8 cellular contexts compared by ENCODE assay signal in genomic region chr19:45485301-45486077, GRCh38. TPM values are rescaled to one million over a fixed set of nuclear protein-coding genes. Genes with fewer than 3 reads are reported as not detected.
A peak's percentile ranks its signal among the peaks of the same experiment; 100 is the strongest.
DNase-seq lines count a peak whose midpoint lies in the region; ATAC-seq and TF ChIP-seq lines count a peak whose summit lies in the region.

No MANE protein-coding gene starts in this region.

- intact Hi-C loops in right cardiac atrium (cut with DNase I): no loop called here
- intact Hi-C loops in aorta (cut with DNase I): no loop called here

- H3K4me1 ChIP-seq in right cardiac atrium (ENCODE audit: control insufficient read depth, insufficient read depth, low read length): no peaks in the 10 kb centered on the region
- no peaks in the 10 kb centered on the region for H3K4me1 ChIP-seq in rectal smooth muscle tissue (ENCODE audit: control insufficient read depth, insufficient read depth, low read length)
- H3K4me1 ChIP-seq in aorta (ENCODE audit: control insufficient read depth in 1 of 2, insufficient read depth in 2 of 2, low read length in 2 of 2): no peaks in the 10 kb centered on the region

- H3K4me3 Mint-ChIP-seq in T-helper 17 cell: peak overlapping the region; percentile 90

- peak overlapping the region; percentile 69 for H3K27ac Mint-ChIP-seq in T-helper 17 cell

- no peaks in the 10 kb centered on the region for H3K27me3 ChIP-seq in right cardiac atrium (ENCODE audit: control insufficient read depth, insufficient read depth)
- no peaks in the 10 kb centered on the region for H3K27me3 ChIP-seq in rectal smooth muscle tissue (ENCODE audit: control insufficient read depth, insufficient read depth, low read length)
- no peaks in the 10 kb centered on the region for H3K27me3 ChIP-seq in aorta (ENCODE audit: control insufficient read depth in 1 of 2, insufficient read depth in 2 of 2, low read length in 1 of 2)

- in situ Hi-C loops in GM13977 (cut with MboI; ENCODE audit: low pct_unique_long_range_greater_than_20kb, low sequenced_read_pairs, unreplicated experiment): no loop called here

- peaks cover 7% of the 10 kb centered on the region for H3K4me1 Mint-ChIP-seq in T-helper 17 cell

- H3K9ac ChIP-seq in rectal smooth muscle tissue (ENCODE audit: low read length): no peak overlapping the region

- no peaks in the 10 kb centered on the region for H3K36me3 ChIP-seq in rectal smooth muscle tissue (ENCODE audit: control insufficient read depth, insufficient read depth, low read length)
- H3K36me3 ChIP-seq in aorta (ENCODE audit: control insufficient read depth in 1 of 2, insufficient read depth in 2 of 2, low read length in 1 of 2): no peaks in the 10 kb centered on the region

- H3K9me3 ChIP-seq in T-helper 17 cell (ENCODE audit: control insufficient read depth, low read length, poor library complexity, severe bottlenecking): no peaks in the 10 kb centered on the region
- no peaks in the 10 kb centered on the region for H3K9me3 ChIP-seq in right cardiac atrium (ENCODE audit: control insufficient read depth, low read length)
- no peaks in the 10 kb centered on the region for H3K9me3 ChIP-seq in aorta (ENCODE audit: control insufficient read depth, low read length)

- H3K4me3 ChIP-seq in right cardiac atrium (ENCODE audit: low read length) (peak overlapping the region; percentile 88), rectal smooth muscle tissue (ENCODE audit: low read length) (peak overlapping the region; percentile 81), aorta (ENCODE audit: low read length in 2 of 2) (peak overlapping the region; percentile 24 to 53)

- no peaks in the 10 kb centered on the region for H3K36me3 Mint-ChIP-seq in T-helper 17 cell (ENCODE audit: low read depth)

- H3K27me3 Mint-ChIP-seq in T-helper 17 cell: no peaks in the 10 kb centered on the region

- ATAC-seq in HG02884 (IDR thresholded peaks at IDR 0.05; ENCODE audit: unreplicated experiment): peak; percentile 75
- peak; percentile 99 for ATAC-seq in T-helper 17 cell
- peak; percentile 98 for ATAC-seq in right cardiac atrium
- peak; percentile 98 for ATAC-seq in aorta (ENCODE audit: low FRiP score)

- H3K27ac ChIP-seq in angular gyrus (ENCODE audit: low read depth, low read length) (peak overlapping the region; percentile 81), right cardiac atrium (ENCODE audit: low read length) (peak overlapping the region; percentile 72), rectal smooth muscle tissue (ENCODE audit: low read depth, low read length) (peak overlapping the region; percentile 56), aorta (ENCODE audit: low read depth in 1 of 2, low read length in 2 of 2) (peak overlapping the region in 1 of 2 donors; percentile 32)

- DNase-seq in GM13977 (ENCODE audit: low spot score): peak; percentile 91
- DNase-seq in NCI-H1694 (lab: John Stamatoyannopoulos, UW): peak; percentile 96
- DNase-seq in T-helper 17 cell: peak; percentile 91 to 98 (median 91)
- peak; percentile 99 to 100 (median 99) for DNase-seq in right cardiac atrium
- peak; percentile 99 to 100 for DNase-seq in aorta

- WGBS in right cardiac atrium: under 1% methylated on average over 35 of the region's 35 CpGs
- WGBS in aorta, 2 donors: 0 to 1% methylated on average over 35 of the region's 35 CpGs

- peak; percentile 86 for TF ChIP-seq CTCF in GM13977 (IDR thresholded peaks at IDR 0.05; ENCODE audit: extremely low read depth, insufficient read depth, missing control alignments)

RNA-seq across cellular contexts. Expression of gene RTN2, which starts 11.4 kb away (rescaled TPM):
- total RNA-seq in T-helper 17 cell: 1 to 10 TPM; 2.3 to 6.2 TPM
- total RNA-seq in right cardiac atrium: 10 to 100 TPM; 18.7 to 26.4 (median 20.4) TPM
- 20.2 TPM for polyA plus RNA-seq in right cardiac atrium
- 10 to 100 TPM in 1 of 2 donors, 1 to 10 TPM in 1; 8.1 to 11.6 TPM for total RNA-seq in aorta
- 10 to 100 TPM in 1 of 2 donors, 1 to 10 TPM in 1; 7.0 to 13.1 TPM for polyA plus RNA-seq in aorta

RNA-seq across cellular contexts. Expression of gene PPM1N, which starts 12.8 kb away (rescaled TPM):
- total RNA-seq in T-helper 17 cell: 1 to 10 TPM; 3.8 to 8.5 TPM
- total RNA-seq in right cardiac atrium: under 1 TPM in 2 of 4 donors, not detected in 2; 0.24 to 0.96 TPM
- polyA plus RNA-seq in right cardiac atrium: 0.91 TPM
- 1 to 10 TPM in 1 of 2 donors, under 1 TPM in 1; 0.88 to 2.5 TPM for total RNA-seq in aorta
- under 1 TPM in 1 of 2 donors, not detected in 1; 0.67 TPM for polyA plus RNA-seq in aorta

RNA-seq across cellular contexts. Expression of gene FOSB, which starts 17.7 kb away (rescaled TPM):
- total RNA-seq in T-helper 17 cell: 1,000 to 10,000 TPM in 1 of 2 donors, 100 to 1,000 TPM in 1; 967 to 2,209 TPM
- 10 to 100 TPM in 1 of 4 donors, 1 to 10 TPM in 3; 1.6 to 16.3 (median 6.1) TPM for total RNA-seq in right cardiac atrium
- polyA plus RNA-seq in right cardiac atrium: 57.8 TPM
- 100 to 1,000 TPM in 1 of 2 donors, 1 to 10 TPM in 1; 3.1 to 754 TPM for total RNA-seq in aorta
- polyA plus RNA-seq in aorta: 100 to 1,000 TPM in 1 of 2 donors, 10 to 100 TPM in 1; 18.4 to 105 TPM

RNA-seq across cellular contexts. Expression of gene VASP, which starts 21.8 kb away (rescaled TPM):
- total RNA-seq in T-helper 17 cell: 100 to 1,000 TPM in 1 of 2 donors, 10 to 100 TPM in 1; 99.7 to 101 TPM
- total RNA-seq in right cardiac atrium: 10 to 100 TPM; 44.1 to 85.4 (median 47.4) TPM
- 42.2 TPM for polyA plus RNA-seq in right cardiac atrium
- 100 to 1,000 TPM; 119 to 192 TPM for total RNA-seq in aorta
- 10 to 100 TPM; 56.0 to 63.2 TPM for polyA plus RNA-seq in aorta
